In genomic region chr11:119093666-119093950, GRCh38 we compare ENCODE assay signal across 1 cellular context.
A peak's percentile ranks its signal among the peaks of the same experiment; 100 is the strongest.
TF ChIP-seq lines count a peak whose summit lies in the region.

No MANE protein-coding gene starts in this region.

TF ChIP-seq in GM12878, 131 proteins besides CTCF, POLR2A, EP300 and RAD21:
- TF ChIP-seq ZBTB40 (IDR thresholded peaks at IDR 0.05; ENCODE audit: borderline replicate concordance) (no peak), ATF2 (IDR thresholded peaks at IDR 0.05; ENCODE audit: low read length) (0 out of 2 replicates have a peak, but pooled peaks have one; percentile 7)
TF ChIP-seq in GM12878: peak in this region for 1.
